Comparison of ENCODE assay signal across 7 cellular contexts in genomic region chr1:46131727-46132528, GRCh38. TPM values are rescaled to one million over a fixed set of nuclear protein-coding genes. Genes with fewer than 3 reads are reported as not detected.
A peak's percentile ranks its signal among the peaks of the same experiment; 100 is the strongest.
DNase-seq lines count a peak whose midpoint lies in the region; ATAC-seq and TF ChIP-seq lines count a peak whose summit lies in the region.

No MANE protein-coding gene starts in this region.

- H3K27me3 ChIP-seq in GM23338 (ENCODE audit: insufficient read depth): peaks cover 18% of the 10 kb centered on the region
- peaks cover 83% of the 10 kb centered on the region for H3K27me3 ChIP-seq in neutrophil

- H3K79me2 ChIP-seq in GM23338 (replicated peaks; ENCODE audit: insufficient read depth): peaks cover 23% of the 10 kb centered on the region

- H3K36me3 Mint-ChIP-seq in GM23338 (ENCODE audit: low read depth): no peaks in the 10 kb centered on the region; the same call in 2 of the 3 replicates

- no peak for TF ChIP-seq CTCF in GM23338 (conservative IDR thresholded peaks at IDR 0.05; ENCODE audit: low read depth in 2 of 2)
- TF ChIP-seq CTCF in fibroblast of the aortic adventitia (IDR thresholded peaks at IDR 0.05; ENCODE audit: insufficient read depth, low read length): no peak
- no peak for TF ChIP-seq CTCF in neutrophil (IDR thresholded peaks at IDR 0.05)

- peak; percentile 45 for DNase-seq in GM23338 (ENCODE audit: low spot score)
- DNase-seq in NCI-H526 treated with DMSO at 0.1 percent for 48 hours (lab: John Stamatoyannopoulos, UW): peak; percentile 88
- peak; percentile 19 for DNase-seq in activated T-cell treated with anti-CD3 and anti-CD28 coated beads for 4 hours
- peak; percentile 35 for DNase-seq in fibroblast of the aortic adventitia (ENCODE audit: low read depth)
- no peak for DNase-seq in iPS-NIHi11 (ENCODE audit: low spot score)

- H3K9me3 ChIP-seq in neutrophil: no peaks in the 10 kb centered on the region

- H3K4me3 Mint-ChIP-seq in GM23338: peak overlapping the region; percentile 93

- no peaks in the 10 kb centered on the region for H3K36me3 ChIP-seq in GM23338 (ENCODE audit: insufficient read depth)
- H3K36me3 ChIP-seq in neutrophil: no peaks in the 10 kb centered on the region

- H3K27me3 Mint-ChIP-seq in GM23338 (ENCODE audit: insufficient read depth, low read depth, poor library complexity): peaks cover 9% of the 10 kb centered on the region

- ATAC-seq in GM23338: peak; percentile 6
- ATAC-seq in GM21529 (IDR thresholded peaks at IDR 0.05; ENCODE audit: unreplicated experiment): no peak

- peak overlapping the region; percentile 98 for H2AFZ ChIP-seq in GM23338

- H3K4me3 ChIP-seq in GM23338 (peak overlapping the region; percentile 91), fibroblast of the aortic adventitia (ENCODE audit: low read depth, low read length) (peak overlapping the region; percentile 75), neutrophil (ENCODE audit: low read depth in 1 of 2, low read length in 1 of 2) (peak overlapping the region; percentile 68)

- H3K4me1 ChIP-seq in GM23338 (ENCODE audit: insufficient read depth): peaks cover 23% of the 10 kb centered on the region
- H3K4me1 ChIP-seq in neutrophil (ENCODE audit: control insufficient read depth in 1 of 2, insufficient read depth in 1 of 2, low read depth in 1 of 2, low read length in 1 of 2): peaks cover 22% of the 10 kb centered on the region in 2 experiments

- H3K27ac Mint-ChIP-seq in GM23338: peak overlapping the region; percentile 100

- no peaks in the 10 kb centered on the region for H3K9me2 ChIP-seq in GM23338 (ENCODE audit: insufficient read depth)

- no peaks in the 10 kb centered on the region for H3K9me3 Mint-ChIP-seq in GM23338

- H3F3A ChIP-seq in GM23338 (replicated peaks; ENCODE audit: low read depth): peaks cover 8% of the 10 kb centered on the region

- H3K4me1 Mint-ChIP-seq in GM23338: peaks cover 27% of the 10 kb centered on the region

- peak overlapping the region; percentile 99 for H3K27ac ChIP-seq in GM23338 (ENCODE audit: low read depth)
- H3K27ac ChIP-seq in neutrophil: no peak overlapping the region

- no peaks in the 10 kb centered on the region for H4K20me1 ChIP-seq in GM23338 (replicated peaks; ENCODE audit: insufficient read depth)

- peak overlapping the region; percentile 92 for H3K4me2 ChIP-seq in GM23338

TF ChIP-seq in GM23338, 12 proteins besides CTCF, POLR2A, EP300 and RAD21:
- TF ChIP-seq EZH2 (IDR thresholded peaks at IDR 0.05; ENCODE audit: low read depth, unreplicated experiment): no peak
- TF ChIP-seq ZNF331 (CRISPR knock-in tag; IDR thresholded peaks at IDR 0.05; ENCODE audit: low read depth): no peak
- TF ChIP-seq CREB1 (CRISPR knock-in tag; IDR thresholded peaks at IDR 0.05; ENCODE audit: low read depth): peak; percentile 60
- TF ChIP-seq JUNB (IDR thresholded peaks at IDR 0.05; ENCODE audit: unreplicated experiment): no peak

RNA-seq across cellular contexts. Expression of gene PIK3R3, which starts 0.5 kb away (rescaled TPM):
- total RNA-seq in GM23338 (2014; rRNA removed; shearing (Covaris generic)): 8.0 and 8.6 TPM in 2 replicates
- 7.3 and 7.5 TPM in 2 replicates for polyA plus RNA-seq in GM23338 (2016; fragmentation: Nextera tagmentation; extraction: Ambion mirVana)
- 5.0 and 6.1 TPM in 2 replicates for total RNA-seq in fibroblast of the aortic adventitia (ENCODE audit: low replicate concordance)

RNA-seq across cellular contexts. Expression of gene TSPAN1, which starts 43.0 kb away (rescaled TPM):
- not detected in 2 replicates for total RNA-seq in GM23338 (2014; rRNA removed; shearing (Covaris generic))
- not detected in 2 replicates for polyA plus RNA-seq in GM23338 (2016; fragmentation: Nextera tagmentation; extraction: Ambion mirVana)
- total RNA-seq in fibroblast of the aortic adventitia (ENCODE audit: low replicate concordance): 0.81 TPM in 1 of 2 replicates, not detected in the other

RNA-seq across cellular contexts. Expression of gene P3R3URF, which starts 44.4 kb away (rescaled TPM):
- total RNA-seq in GM23338 (2014; rRNA removed; shearing (Covaris generic)): not detected in 2 replicates
- not detected in 2 replicates for polyA plus RNA-seq in GM23338 (2016; fragmentation: Nextera tagmentation; extraction: Ambion mirVana)
- not detected in 2 replicates for total RNA-seq in fibroblast of the aortic adventitia (ENCODE audit: low replicate concordance)
